Comparison of ENCODE assay signal across 13 cellular contexts in genomic region chr9:69554945-69555344, GRCh38.
A peak's percentile ranks its signal among the peaks of the same experiment; 100 is the strongest.
DNase-seq lines count a peak whose midpoint lies in the region; ATAC-seq lines count a peak whose summit lies in the region.
"Had no signal": no experiment of that assay in that cellular context is flagged by ENCODE, and none has a peak within 500 bp of the region (broad histone marks: within the 10 kb centered on the region; RNA-seq: fewer than 3 reads in every experiment).

No MANE protein-coding gene starts in this region.

- ATAC-seq in sciatic nerve: peak; percentile 50
- ATAC-seq: GM12878 had no signal

- H3K4me3 ChIP-seq in SK-N-MC: no peak overlapping the region
- H3K4me3 ChIP-seq: esophagus squamous epithelium, GM12878, tibial nerve had no signal

- no peak overlapping the region for H3K9ac ChIP-seq in SK-N-MC (ENCODE audit: insufficient read length)

- no peaks in the 10 kb centered on the region for H3K36me3 ChIP-seq in SK-N-MC (ENCODE audit: insufficient read depth, low read length)
- H3K36me3 ChIP-seq: esophagus squamous epithelium, tibial nerve had no signal

- intact Hi-C loops in sciatic nerve (cut with DNase I): no loop called here

- peak; percentile 30 for DNase-seq in GM04504 (ENCODE audit: low read depth)
- peak; percentile 77 for DNase-seq in SK-N-MC (ENCODE audit: low read depth, low spot score)
- peak; percentile 22 for DNase-seq in fibroblast of the conjunctiva (ENCODE audit: low read depth)
- no peak for DNase-seq in sciatic nerve (ENCODE audit: low spot score)
- DNase-seq in NCI-H1048 (lab: John Stamatoyannopoulos, UW): no peak
- no peak for DNase-seq in activated gamma-delta T cell (lab: John Stamatoyannopoulos, UW)
- DNase-seq in NCI-H82 (lab: John Stamatoyannopoulos, UW): no peak
- DNase-seq: activated gamma-delta T cell treated with Interleukin-2 at 50 U/mL for 16 hours, cerebellar nuclear complex, DMS153, esophagus squamous epithelium had no signal

- no peaks in the 10 kb centered on the region for H3K9me3 ChIP-seq in SK-N-MC (ENCODE audit: low read depth, low read length)
- H3K9me3 ChIP-seq: esophagus squamous epithelium, tibial nerve had no signal

- no peak overlapping the region for H3K27ac ChIP-seq in SK-N-MC
- H3K27ac ChIP-seq: esophagus squamous epithelium, tibial nerve had no signal

Comparison
In these comparisons a context has a peak if more than half of its experiments do, and no peak if none do; other contexts are left out.
1. DNase-seq: peak in GM04504 (single experiment), SK-N-MC (single experiment) and fibroblast of the conjunctiva (single experiment); none in sciatic nerve (single experiment), NCI-H1048 (single experiment), activated gamma-delta T cell (single experiment) and NCI-H82 (single experiment).